ENCODE assay signal across 23 cellular contexts in the genomic region with DNA sequence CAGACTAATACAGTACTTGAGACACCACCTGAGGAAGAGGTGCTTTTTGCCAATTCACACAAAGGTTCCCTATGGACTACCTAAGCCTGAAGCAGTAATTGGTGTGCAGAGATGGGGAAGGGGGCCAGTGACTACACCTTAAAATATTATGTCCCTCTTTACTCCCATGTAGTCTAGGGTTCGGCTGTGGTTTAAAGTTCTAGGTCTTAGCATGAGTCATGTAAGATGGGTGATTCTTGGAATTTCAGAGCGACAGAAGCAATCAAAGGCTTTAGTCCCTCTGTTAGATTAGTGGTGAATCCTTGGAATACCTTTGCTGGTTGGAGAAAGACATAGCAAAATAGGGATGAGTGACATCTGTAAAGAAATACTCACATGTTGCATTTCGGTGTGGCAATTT. TPM values are rescaled to one million over a fixed set of nuclear protein-coding genes. Genes with fewer than 3 reads are reported as not detected.
"Had no signal": no experiment of that assay in that cellular context is flagged by ENCODE, and none has a peak within 500 bp of the region (broad histone marks: within the 10 kb centered on the region; RNA-seq: fewer than 3 reads in every experiment).

No MANE protein-coding gene starts in this region.

- ATAC-seq: left lobe of liver; natural killer cell; psoas muscle; right cardiac atrium; stimulated activated naive B cell treated with anti-CD40 and anti-IgM and Interleukin-4, amounts not matched to agents 10 μg/mL and 1 μg/mL and 100 μg/mL, for 72 hours had no signal

- H3K9me3 Mint-ChIP-seq: stimulated activated naive B cell treated with anti-CD40 and anti-IgM and Interleukin-4, amounts not matched to agents 10 μg/mL and 1 μg/mL and 100 μg/mL, for 72 hours had no signal

- H3K9me3 ChIP-seq: ovary, psoas muscle, sigmoid colon, suprapubic skin had no signal

- H3K4me3 Mint-ChIP-seq: memory B cell; natural killer cell; stimulated activated naive B cell treated with anti-CD40 and anti-IgM and Interleukin-4, amounts not matched to agents 10 μg/mL and 1 μg/mL and 100 μg/mL, for 72 hours; stimulated activated naive CD8-positive, alpha-beta T cell treated with anti-CD3 and anti-CD28 coated beads, Interleukin-15, Interleukin-2, amounts not matched to agents 100 ng/mL and 50 ng/mL, for 24 hours had no signal

- H3K4me1 ChIP-seq: psoas muscle, sigmoid colon, suprapubic skin had no signal

- H3K36me3 Mint-ChIP-seq: memory B cell; natural killer cell; stimulated activated naive B cell treated with anti-CD40 and anti-IgM and Interleukin-4, amounts not matched to agents 10 μg/mL and 1 μg/mL and 100 μg/mL, for 72 hours had no signal

- H3K27ac ChIP-seq: dorsolateral prefrontal cortex, ovary, sigmoid colon, suprapubic skin had no signal

- DNase-seq: dorsolateral prefrontal cortex; effector CD4-positive, alpha-beta T cell; hypothalamus; kidney; natural killer cell; occipital lobe; ovary; posterior cingulate gyrus; psoas muscle; right cardiac atrium; sigmoid colon; small intestine; stimulated activated CD4-positive, alpha-beta T cell treated with anti-CD3 and anti-CD28 coated beads, Interleukin-15, amount 100 ng/mL, for 24 hours; stimulated activated CD4-positive, alpha-beta T cell treated with anti-CD3 and anti-CD28 coated beads, Interleukin-2, amount 100 ng/mL, for 48 hours; stimulated activated naive B cell treated with anti-CD40 and anti-IgM and Interleukin-4, amounts not matched to agents 10 μg/mL and 1 μg/mL and 100 μg/mL, for 72 hours had no signal

- H3K4me1 Mint-ChIP-seq: memory B cell; natural killer cell; stimulated activated naive B cell treated with anti-CD40 and anti-IgM and Interleukin-4, amounts not matched to agents 10 μg/mL and 1 μg/mL and 100 μg/mL, for 72 hours had no signal

- H3K27me3 Mint-ChIP-seq: stimulated activated naive CD8-positive, alpha-beta T cell treated with anti-CD3 and anti-CD28 coated beads, Interleukin-15, Interleukin-2, amounts not matched to agents 100 ng/mL and 50 ng/mL, for 24 hours had no signal

- H3K4me3 ChIP-seq: dorsolateral prefrontal cortex, lung, ovary, psoas muscle, sigmoid colon, suprapubic skin had no signal

- H3K27ac Mint-ChIP-seq: memory B cell; natural killer cell; stimulated activated naive B cell treated with anti-CD40 and anti-IgM and Interleukin-4, amounts not matched to agents 10 μg/mL and 1 μg/mL and 100 μg/mL, for 72 hours; stimulated activated naive CD8-positive, alpha-beta T cell treated with anti-CD3 and anti-CD28 coated beads, Interleukin-15, Interleukin-2, amounts not matched to agents 100 ng/mL and 50 ng/mL, for 24 hours had no signal

- H3K36me3 ChIP-seq: ovary, sigmoid colon, suprapubic skin had no signal

- H3K27me3 ChIP-seq: ovary, sigmoid colon, suprapubic skin had no signal

- FAIRE-seq: colon, frontal cortex, kidney, small intestine had no signal

RNA-seq across cellular contexts. Expression of gene CCDC85A, which starts 14.3 kb away (rescaled TPM):
- total RNA-seq: mononuclear cell, natural killer cell had no signal
